34 cellular contexts compared by ENCODE assay signal in the genomic region with DNA sequence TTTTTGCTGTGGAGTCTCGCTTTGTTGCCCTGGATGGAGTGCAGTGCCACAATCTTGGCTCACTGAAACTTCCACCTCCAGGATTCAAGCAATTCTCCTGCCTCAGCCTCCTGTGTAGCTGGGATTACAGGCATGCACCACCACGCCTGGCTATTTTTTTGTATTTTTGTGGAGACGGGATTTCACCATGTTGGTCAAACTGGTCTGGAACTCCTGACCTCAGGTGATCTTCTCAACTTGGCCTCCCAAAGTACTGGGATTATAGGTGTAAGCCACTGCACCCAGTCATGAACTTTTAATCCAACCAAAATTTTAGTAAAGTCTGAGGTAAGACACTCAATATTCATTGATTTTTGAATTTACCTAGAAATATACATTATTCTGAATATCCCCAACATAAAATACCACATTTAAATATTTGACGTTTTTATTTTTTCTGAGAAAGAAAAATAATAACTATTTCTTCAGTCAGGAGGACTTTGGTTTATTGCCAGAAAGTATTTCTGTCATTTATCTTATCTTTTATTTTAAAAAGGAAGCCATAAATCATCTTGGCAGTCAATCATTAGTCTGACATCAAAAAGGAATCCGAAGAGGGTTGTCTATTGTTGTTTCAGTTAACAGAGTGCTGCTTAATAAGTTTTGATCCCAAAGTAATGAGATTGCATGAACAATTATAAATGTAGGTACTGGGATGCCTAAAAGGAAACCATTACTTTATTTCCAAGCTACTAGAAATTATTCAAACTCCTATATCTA.
"Had no signal": no experiment of that assay in that cellular context is flagged by ENCODE, and none has a peak within 500 bp of the region (broad histone marks: within the 10 kb centered on the region; RNA-seq: fewer than 3 reads in every experiment).

No MANE protein-coding gene starts in this region.

- DNase-seq: Karpas-422, Kasumi-1, MG63, MV-4-11, NCI-H1092, NCI-H1105, NCI-H1105 treated with DMSO at 0.1 percent for 48 hours, NCI-H1417 treated with DMSO at 0.1 percent for 48 hours, NCI-H1436, NCI-H1436 treated with DMSO at 0.1 percent for 48 hours, NCI-H146, NCI-H1694, NCI-H1694 treated with DMSO at 0.1 percent for 48 hours, NCI-H187, NCI-H187 treated with DMSO at 0.1 percent for 48 hours, NCI-H1930, NCI-H2029, NCI-H2029 treated with DMSO at 0.1 percent for 48 hours, NCI-H2081, NCI-H2081 treated with DMSO at 0.1 percent for 48 hours, NCI-H2107, NCI-H2171, NCI-H2171 treated with DMSO at 0.1 percent for 48 hours, NCI-H2227 treated with DMSO at 0.1 percent for 48 hours, NCI-H226, NCI-H345, NCI-H446, NCI-H446 treated with DMSO at 0.1 percent for 48 hours, NCI-H510A, NCI-H510A treated with DMSO at 0.1 percent for 48 hours, NCI-H524, NCI-H524 treated with DMSO at 0.1 percent for 48 hours, NCI-H526, NCI-H526 treated with DMSO at 0.1 percent for 48 hours had no signal

- H3K9me3 ChIP-seq: MG63 had no signal

- H3K27me3 ChIP-seq: MG63 had no signal

- H3K36me3 ChIP-seq: MG63 had no signal

- H3K4me3 ChIP-seq: MG63 had no signal
